18 cellular contexts compared by ENCODE assay signal in genomic region chr3:71659758-71660666, GRCh38.
DNase-seq lines count a peak whose midpoint lies in the region; ATAC-seq and TF ChIP-seq lines count a peak whose summit lies in the region.
"Had no signal": no experiment of that assay in that cellular context is flagged by ENCODE, and none has a peak within 500 bp of the region (broad histone marks: within the 10 kb centered on the region; RNA-seq: fewer than 3 reads in every experiment).

No MANE protein-coding gene starts in this region.

- no peak overlapping the region for H3K4me3 ChIP-seq in fibroblast of lung (replicated peaks in 1 of 4; ENCODE audit: control extremely low read depth in 1 of 4, insufficient read depth in 1 of 4, low read depth in 3 of 4, low read length in 4 of 4)
- H3K4me3 ChIP-seq in rectal smooth muscle tissue (ENCODE audit: low read length): no peak overlapping the region
- H3K4me3 ChIP-seq: BLaER1 treated with 17β-estradiol and CSF1 and Interleukin-3, amounts not matched to agents 10 nM and 100 nM; mucosa of descending colon; SJSA1; tibial nerve had no signal

- no peak overlapping the region for H3K4me2 ChIP-seq in fibroblast of lung (ENCODE audit: extremely low read depth, insufficient read depth, low read length)
- H3K4me2 ChIP-seq: BLaER1 treated with 17β-estradiol and CSF1 and Interleukin-3, amounts not matched to agents 10 nM and 100 nM had no signal

- no peak overlapping the region for H2AFZ ChIP-seq in fibroblast of lung (ENCODE audit: low read length)

- no peak overlapping the region for H3K27ac ChIP-seq in fibroblast of lung (ENCODE audit: insufficient read depth, low read length)
- peak overlapping the region; percentile 52 for H3K27ac ChIP-seq in rectal smooth muscle tissue (ENCODE audit: low read depth, low read length)
- H3K27ac ChIP-seq: BLaER1 treated with 17β-estradiol and CSF1 and Interleukin-3, amounts not matched to agents 10 nM and 100 nM; foreskin keratinocyte; SJSA1; tibial nerve had no signal

- H3K4me1 ChIP-seq in fibroblast of lung (ENCODE audit: control insufficient read depth, extremely low read depth, insufficient read depth, low read length) (no peaks in the 10 kb centered on the region), rectal smooth muscle tissue (ENCODE audit: control insufficient read depth, insufficient read depth, low read length) (peaks cover 29% of the 10 kb centered on the region)
- H3K4me1 ChIP-seq: BLaER1 treated with 17β-estradiol and CSF1 and Interleukin-3, amounts not matched to agents 10 nM and 100 nM; foreskin keratinocyte had no signal

- H4K20me1 ChIP-seq in fibroblast of lung (ENCODE audit: control insufficient read depth, extremely low read depth, insufficient read depth, low read length): no peaks in the 10 kb centered on the region
- H4K20me1 ChIP-seq: BLaER1 treated with 17β-estradiol and CSF1 and Interleukin-3, amounts not matched to agents 10 nM and 100 nM had no signal

- no peaks in the 10 kb centered on the region for H3K9me3 ChIP-seq in fibroblast of lung (ENCODE audit: control insufficient read depth, insufficient read depth, low read depth, low read length)
- H3K9me3 ChIP-seq: mucosa of descending colon, SJSA1, tibial nerve had no signal

- H3K27me3 ChIP-seq in fibroblast of lung (ENCODE audit: control insufficient read depth, insufficient read depth, low read length) (peaks cover 2% of the 10 kb centered on the region), rectal smooth muscle tissue (ENCODE audit: control insufficient read depth, insufficient read depth, low read length) (no peaks in the 10 kb centered on the region)
- H3K27me3 ChIP-seq: BLaER1 treated with 17β-estradiol and CSF1 and Interleukin-3, amounts not matched to agents 10 nM and 100 nM; foreskin keratinocyte; SJSA1; tibial nerve had no signal

- H3K9ac ChIP-seq in fibroblast of lung (ENCODE audit: insufficient read depth, low read length) (no peak overlapping the region), rectal smooth muscle tissue (ENCODE audit: low read length) (no peak overlapping the region)
- H3K9ac ChIP-seq: BLaER1 treated with 17β-estradiol and CSF1 and Interleukin-3, amounts not matched to agents 10 nM and 100 nM had no signal

- H3K36me3 ChIP-seq in fibroblast of lung (ENCODE audit: control insufficient read depth, insufficient read depth, low read length) (no peaks in the 10 kb centered on the region), rectal smooth muscle tissue (ENCODE audit: control insufficient read depth, insufficient read depth, low read length) (no peaks in the 10 kb centered on the region)
- H3K36me3 ChIP-seq: BLaER1 treated with 17β-estradiol and CSF1 and Interleukin-3, amounts not matched to agents 10 nM and 100 nM; SJSA1; tibial nerve had no signal

- DNase-seq in DMS 273 treated with DMSO at 0.1 percent for 48 hours (lab: John Stamatoyannopoulos, UW): peak; percentile 42
- peak; percentile 36 for DNase-seq in NCI-H2171 (lab: John Stamatoyannopoulos, UW)
- DNase-seq in fibroblast of lung (ENCODE audit: low read depth in 2 of 2): peak; percentile 29 to 31
- no peak for DNase-seq in NOMO-1 treated with DMSO at 0.1 percent for 48 hours (lab: John Stamatoyannopoulos, UW; ENCODE audit: unreplicated experiment)
- no peak for DNase-seq in AML-193 (lab: John Stamatoyannopoulos, UW)
- no peak for DNase-seq in NCI-H345 treated with DMSO at 0.1 percent for 48 hours (lab: John Stamatoyannopoulos, UW; ENCODE audit: unreplicated experiment)
- no peak for DNase-seq in omental fat pad (ENCODE audit: low spot score)
- DNase-seq: central memory CD4-positive, alpha-beta T cell; DMS53; effector CD4-positive, alpha-beta T cell; foreskin keratinocyte; Karpas-422; mucosa of descending colon; NCI-H2227 treated with DMSO at 0.1 percent for 48 hours had no signal

- TF ChIP-seq CTCF in fibroblast of lung (conservative IDR thresholded peaks at IDR 0.05 in 1 of 2, IDR thresholded peaks at IDR 0.05 in 1 of 2; ENCODE audit: low read depth in 1 of 2, low read length in 2 of 2) (no peak), omental fat pad (IDR thresholded peaks at IDR 0.05) (no peak)

- H3K79me2 ChIP-seq in fibroblast of lung (ENCODE audit: control insufficient read depth, insufficient read depth, low read length): no peaks in the 10 kb centered on the region

- ATAC-seq in omental fat pad (ENCODE audit: low FRiP score): no peak
- ATAC-seq: foreskin keratinocyte, mucosa of descending colon had no signal

Comparison
In these comparisons a context has a peak if more than half of its experiments do, and no peak if none do; other contexts are left out.
1. DNase-seq: peak in DMS 273 treated with DMSO at 0.1 percent for 48 hours (single experiment), NCI-H2171 (single experiment) and fibroblast of lung (2 of 2); none in NOMO-1 treated with DMSO at 0.1 percent for 48 hours (single experiment), AML-193 (0 of 2), NCI-H345 treated with DMSO at 0.1 percent for 48 hours (single experiment) and omental fat pad (single experiment).